ENCODE assay signal across 8 cellular contexts in the genomic region with DNA sequence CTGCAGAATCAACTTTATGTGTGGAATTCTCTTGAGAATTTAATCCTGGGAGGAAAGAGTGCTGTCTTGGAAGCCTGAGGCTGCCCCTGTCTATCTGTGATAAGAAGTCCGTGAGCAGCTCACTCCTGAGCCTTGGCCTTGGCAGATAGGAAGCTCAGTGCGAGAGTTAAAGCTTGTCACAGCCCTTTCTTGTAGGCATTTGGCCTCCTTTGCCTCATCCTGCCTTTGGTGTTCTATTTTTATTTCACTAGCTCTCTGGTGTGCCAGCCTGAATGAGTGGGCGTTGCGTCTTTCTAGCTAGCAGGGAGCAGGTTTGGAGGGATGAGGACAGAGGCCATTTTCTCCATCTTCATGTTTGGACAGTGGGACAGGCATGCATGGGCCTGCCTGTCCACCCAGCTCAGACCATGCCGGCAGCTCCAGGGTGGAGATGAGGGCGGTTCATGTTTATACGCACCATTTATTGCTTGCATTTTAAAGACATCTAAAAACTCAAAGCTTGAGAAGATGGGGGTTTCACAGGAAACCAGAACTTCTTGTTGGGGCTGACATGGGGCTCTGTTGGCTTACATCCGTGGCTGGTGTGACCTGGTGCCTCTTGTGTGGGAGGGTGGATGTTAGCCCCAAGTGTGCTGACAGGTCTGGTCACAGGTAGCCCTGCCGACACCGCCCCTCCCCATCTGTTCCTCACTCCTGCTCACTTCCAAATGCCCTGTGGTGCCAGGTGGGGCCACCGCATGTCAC. TPM values are rescaled to one million over a fixed set of nuclear protein-coding genes. Genes with fewer than 3 reads are reported as not detected.
DNase-seq lines count a peak whose midpoint lies in the region; ATAC-seq, FAIRE-seq and TF ChIP-seq lines count a peak whose summit lies in the region.

No MANE protein-coding gene starts in this region.

- H3K4me1 Mint-ChIP-seq in IgD-negative memory B cell, result peaks cover 62 to 77% (median 75%) of the 10 kb centered on the region in 3 donors

- POLR2A ChIA-PET in A549 (lab: Yijun Ruan, JAX), result interaction anchor here (3.3 kb wide), 1 partner anchor 11 kb away, joined by 43 read pairs; no protein-coding TSS in a partner anchor

- peaks cover 2% of the 10 kb centered on the region for H3K36me3 Mint-ChIP-seq in IgD-negative memory B cell

- H3K4me1 ChIP-seq in A549, result peaks cover 83% of the 10 kb centered on the region
- H3K4me1 ChIP-seq in left ventricle myocardium inferior, result peaks cover 79% of the 10 kb centered on the region

- FAIRE-seq in A549 (lab: Jason Lieb, UNC), result no peak

- CTCF ChIA-PET in A549 (lab: Yijun Ruan, JAX), result interaction anchor here (0.9 to 4.6 kb wide), 4 partner anchors 10 to 30 kb away, joined by 3 to 88 read pairs (median 7); partner anchors contain the start of gene IRAK2

- TF ChIP-seq CTCF in A549 (IDR thresholded peaks at IDR 0.05) (no peak), left ventricle myocardium inferior (IDR thresholded peaks at IDR 0.05; ENCODE audit: borderline replicate concordance) (no peak)

- H3K4me3 Mint-ChIP-seq in IgD-negative memory B cell, result peak overlapping the region; percentile 57 to 94 (median 84)

- ATAC-seq in A549 (no peak), HG02759 (IDR thresholded peaks at IDR 0.05; ENCODE audit: unreplicated experiment) (no peak), GM21367 (IDR thresholded peaks at IDR 0.05; ENCODE audit: unreplicated experiment) (no peak)

- DNase-seq in A549 (ENCODE audit: low read depth in 1 of 2, low spot score in 1 of 2) (no peak), left ventricle myocardium inferior (no peak), HuH-7 (ENCODE audit: low spot score) (no peak)
- peak; percentile 41 for DNase-seq in activated effector memory CD4-positive, alpha-beta T cell treated with Interleukin-2 at 50 U/mL for 16 hours
- DNase-seq in stimulated activated CD4-positive, alpha-beta T cell treated with anti-CD3 and anti-CD28 coated beads, Interleukin-2, amount 100 ng/mL, for 24 hours, result peak; percentile 42 to 53

- no peaks in the 10 kb centered on the region for H3K36me3 ChIP-seq in left ventricle myocardium inferior

- no peak for TF ChIP-seq EP300 in A549 (IDR thresholded peaks at IDR 0.05)

- peak overlapping the region; percentile 88 for H3K27ac ChIP-seq in A549
- H3K27ac ChIP-seq in left ventricle myocardium inferior (replicated peaks), result peak overlapping the region; percentile 94

- H3K27ac Mint-ChIP-seq in IgD-negative memory B cell, result peak overlapping the region; percentile 99 to 100 (median 99)

- no peak overlapping the region for H3K4me3 ChIP-seq in A549
- no peak overlapping the region for H3K4me3 ChIP-seq in left ventricle myocardium inferior

- no peak for TF ChIP-seq RAD21 in A549 (conservative IDR thresholded peaks at IDR 0.05 in 1 of 2, IDR thresholded peaks at IDR 0.05 in 1 of 2)

- H3K9me3 Mint-ChIP-seq in IgD-negative memory B cell, result no peaks in the 10 kb centered on the region

- 81% methylated on average over 11 of the region's 11 CpGs for WGBS in A549 (ENCODE audit: missing lambda C conversion rate)

- peaks cover 2% of the 10 kb centered on the region for H3K27me3 Mint-ChIP-seq in IgD-negative memory B cell

- intact Hi-C loops in left ventricle myocardium inferior (cut with micrococcal nuclease), result no loop called here

- no peaks in the 10 kb centered on the region for H3K27me3 ChIP-seq in left ventricle myocardium inferior (ENCODE audit: low read depth)

- TF ChIP-seq POLR2A in A549 (IDR thresholded peaks at IDR 0.05; ENCODE audit: low read length), result no peak

- no peaks in the 10 kb centered on the region for H3K9me3 ChIP-seq in A549
- H3K9me3 ChIP-seq in left ventricle myocardium inferior (replicated peaks), result no peaks in the 10 kb centered on the region

- H3K4me2 ChIP-seq in A549, result peak overlapping the region; percentile 7; the same call in 1 of the 3 replicates

TF ChIP-seq in A549, 52 proteins besides CTCF, POLR2A, EP300 and RAD21:
- TF ChIP-seq HEYL (CRISPR knock-in tag; IDR thresholded peaks at IDR 0.05), result no peak
- TF ChIP-seq KDM1A (IDR thresholded peaks at IDR 0.05; ENCODE audit: low read depth), result no peak
- no peak for TF ChIP-seq SREBF2 (IDR thresholded peaks at IDR 0.05)
- TF ChIP-seq FOSB (CRISPR knock-in tag; IDR thresholded peaks at IDR 0.05), result no peak
- TF ChIP-seq GATA3 (IDR thresholded peaks at IDR 0.05; ENCODE audit: borderline replicate concordance), result no peak
- no peak for TF ChIP-seq ZSCAN20 (CRISPR knock-in tag; IDR thresholded peaks at IDR 0.05)
- no peak for TF ChIP-seq ZFP36 (IDR thresholded peaks at IDR 0.05; ENCODE audit: borderline replicate concordance, partially characterized antibody)
- TF ChIP-seq, protein P1, sequence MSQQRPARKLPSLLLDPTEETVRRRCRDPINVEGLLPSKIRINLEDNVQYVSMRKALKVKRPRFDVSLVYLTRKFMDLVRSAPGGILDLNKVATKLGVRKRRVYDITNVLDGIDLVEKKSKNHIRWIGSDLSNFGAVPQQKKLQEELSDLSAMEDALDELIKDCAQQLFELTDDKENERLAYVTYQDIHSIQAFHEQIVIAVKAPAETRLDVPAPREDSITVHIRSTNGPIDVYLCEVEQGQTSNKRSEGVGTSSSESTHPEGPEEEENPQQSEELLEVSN (IDR thresholded peaks at IDR 0.05; ENCODE audit: borderline replicate concordance, low read depth), result no peak
- no peak for TF ChIP-seq CEBPB (IDR thresholded peaks at IDR 0.05)
- TF ChIP-seq, protein P2, sequence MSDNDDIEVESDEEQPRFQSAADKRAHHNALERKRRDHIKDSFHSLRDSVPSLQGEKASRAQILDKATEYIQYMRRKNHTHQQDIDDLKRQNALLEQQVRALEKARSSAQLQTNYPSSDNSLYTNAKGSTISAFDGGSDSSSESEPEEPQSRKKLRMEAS (IDR thresholded peaks at IDR 0.05), result no peak
- TF ChIP-seq KDM5A (IDR thresholded peaks at IDR 0.05), result no peak
- TF ChIP-seq, protein P3, sequence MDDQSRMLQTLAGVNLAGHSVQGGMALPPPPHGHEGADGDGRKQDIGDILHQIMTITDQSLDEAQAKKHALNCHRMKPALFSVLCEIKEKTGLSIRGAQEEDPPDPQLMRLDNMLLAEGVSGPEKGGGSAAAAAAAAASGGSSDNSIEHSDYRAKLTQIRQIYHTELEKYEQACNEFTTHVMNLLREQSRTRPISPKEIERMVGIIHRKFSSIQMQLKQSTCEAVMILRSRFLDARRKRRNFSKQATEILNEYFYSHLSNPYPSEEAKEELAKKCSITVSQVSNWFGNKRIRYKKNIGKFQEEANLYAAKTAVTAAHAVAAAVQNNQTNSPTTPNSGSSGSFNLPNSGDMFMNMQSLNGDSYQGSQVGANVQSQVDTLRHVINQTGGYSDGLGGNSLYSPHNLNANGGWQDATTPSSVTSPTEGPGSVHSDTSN (IDR thresholded peaks at IDR 0.05), result no peak

RNA-seq across cellular contexts. Expression of gene IRAK2, which starts 29.8 kb away (rescaled TPM):
- polyA plus RNA-seq in A549 (2011; rRNA removed) (12.5 and 15.3 TPM in 2 replicates), A549 (2017; fragmentation: RNase III; extraction: RNeasy Plus Mini Kit Qiagen cat#74134 plus additional on column Dnase treatment) (7.8 to 9.1 TPM (median 7.9 TPM) in 3 replicates), IgD-negative memory B cell (8.4 TPM)
- polyA plus RNA-seq in A549 (2012; cell fraction: cytosol; rRNA removed), result 6.9 and 9.6 TPM in 2 replicates
- 8.7 and 12.0 TPM in 2 replicates for polyA plus RNA-seq in A549 (2012; cell fraction: nucleus; rRNA removed)
- polyA minus RNA-seq in A549 (2011; rRNA and poly(A)+ RNA removed), result 11.3 and 13.5 TPM in 2 replicates
- total RNA-seq in left ventricle myocardium inferior, result 2.0 TPM

RNA-seq across cellular contexts. Expression of gene VHL, which starts 52.9 kb away (rescaled TPM):
- polyA plus RNA-seq in A549 (2011; rRNA removed) (19.7 and 23.8 TPM in 2 replicates), A549 (2017; fragmentation: RNase III; extraction: RNeasy Plus Mini Kit Qiagen cat#74134 plus additional on column Dnase treatment) (40.7 to 41.4 TPM (median 41.2 TPM) in 3 replicates), IgD-negative memory B cell (47.3 TPM)
- 7.1 and 9.1 TPM in 2 replicates for polyA plus RNA-seq in A549 (2012; cell fraction: cytosol; rRNA removed)
- 7.2 and 14.4 TPM in 2 replicates for polyA plus RNA-seq in A549 (2012; cell fraction: nucleus; rRNA removed)
- polyA minus RNA-seq in A549 (2011; rRNA and poly(A)+ RNA removed), result 20.6 and 24.7 TPM in 2 replicates
- 11.5 TPM for total RNA-seq in left ventricle myocardium inferior

RNA-seq across cellular contexts. Expression of gene TATDN2, which starts 53.8 kb away (rescaled TPM):
- polyA plus RNA-seq in A549 (2011; rRNA removed) (22.4 and 27.6 TPM in 2 replicates), A549 (2017; fragmentation: RNase III; extraction: RNeasy Plus Mini Kit Qiagen cat#74134 plus additional on column Dnase treatment) (31.7 to 36.0 TPM (median 34.9 TPM) in 3 replicates), IgD-negative memory B cell (11.6 TPM)
- polyA plus RNA-seq in A549 (2012; cell fraction: cytosol; rRNA removed), result 14.1 and 19.3 TPM in 2 replicates
- 15.7 and 18.0 TPM in 2 replicates for polyA plus RNA-seq in A549 (2012; cell fraction: nucleus; rRNA removed)
- 35.4 and 40.6 TPM in 2 replicates for polyA minus RNA-seq in A549 (2011; rRNA and poly(A)+ RNA removed)
- 15.8 TPM for total RNA-seq in left ventricle myocardium inferior

Comparison
In these comparisons a context has a peak if more than half of its experiments do, and no peak if none do; other contexts are left out.
1. DNase-seq: peak in activated effector memory CD4-positive, alpha-beta T cell treated with Interleukin-2 at 50 U/mL for 16 hours (single experiment) and stimulated activated CD4-positive, alpha-beta T cell treated with anti-CD3 and anti-CD28 coated beads, Interleukin-2, amount 100 ng/mL, for 24 hours (2 of 2); none in A549 (0 of 2), left ventricle myocardium inferior (single experiment) and HuH-7 (single experiment).